ENCODE assay signal across 19 cellular contexts in genomic region chr1:20614130-20614579, GRCh38. TPM values are rescaled to one million over a fixed set of nuclear protein-coding genes. Genes with fewer than 3 reads are reported as not detected.
DNase-seq lines count a peak whose midpoint lies in the region; ATAC-seq, FAIRE-seq and TF ChIP-seq lines count a peak whose summit lies in the region.
"Had no signal": no experiment of that assay in that cellular context is flagged by ENCODE, and none has a peak within 500 bp of the region (broad histone marks: within the 10 kb centered on the region; RNA-seq: fewer than 3 reads in every experiment).

No MANE protein-coding gene starts in this region.

- DNase-seq in adipocyte (ENCODE audit: low read depth) (no peak), HepG2 (ENCODE audit: low spot score) (no peak), smooth muscle cell (lab: John Stamatoyannopoulos, UW; ENCODE audit: unreplicated experiment) (no peak), NCI-H2081 (lab: John Stamatoyannopoulos, UW) (no peak), NCI-H345 (lab: John Stamatoyannopoulos, UW) (no peak), RKO (ENCODE audit: low spot score) (no peak)
- DNase-seq: activated CD8-positive, alpha-beta memory T cell treated with anti-CD3 and anti-CD28 coated beads for 24 hours; activated naive CD4-positive, alpha-beta T cell treated with anti-CD3 and anti-CD28 coated beads for 36 hours; CD4-positive, CD25-positive, alpha-beta regulatory T cell; GOT3; MM.1S; NCI-H2171 treated with DMSO at 0.1 percent for 48 hours; OCI-M1; stimulated activated CD4-positive, alpha-beta T cell treated with anti-CD3 and anti-CD28 coated beads, Interleukin-4, amount 100 ng/mL, for 24 hours; stimulated activated naive CD4-positive, alpha-beta T cell treated with Interleukin-2 at 50 U/mL for 16 hours had no signal

- peaks cover 8% of the 10 kb centered on the region for H3F3A ChIP-seq in smooth muscle cell (ENCODE audit: low read depth)

- H3K4me3 ChIP-seq in HUES48 (ENCODE audit: low read depth, low read length) (no peak overlapping the region), adipocyte (ENCODE audit: low read length) (no peak overlapping the region), HepG2 (replicated peaks in 1 of 3; ENCODE audit: insufficient read depth in 1 of 3, low read depth in 2 of 3, low read length in 3 of 3) (no peak overlapping the region), smooth muscle cell (no peak overlapping the region)

- H2AFZ ChIP-seq in HepG2 (ENCODE audit: low read length) (no peak overlapping the region), smooth muscle cell (ENCODE audit: low read depth) (peak overlapping the region; percentile 16)

- H4K20me1 ChIP-seq in HepG2 (ENCODE audit: insufficient read depth, low read length) (no peaks in the 10 kb centered on the region), smooth muscle cell (ENCODE audit: low read depth) (no peaks in the 10 kb centered on the region)

- WGBS in HepG2 (ENCODE audit: low lambda C conversion rate) = 19% methylated on average over 3 of the region's 3 CpGs
- 46% methylated on average over 3 of the region's 3 CpGs for WGBS in smooth muscle cell (ENCODE audit: low lambda C conversion rate)

- TF ChIP-seq RAD21 in HepG2 (CRISPR knock-in tag; IDR thresholded peaks at IDR 0.05) = no peak

- no peak for FAIRE-seq in HepG2 (lab: Jason Lieb, UNC)
- FAIRE-seq: GM19239 had no signal

- intact Hi-C loops in HepG2 (cut with micrococcal nuclease; ENCODE audit: unreplicated experiment) = no loop called here

- TF ChIP-seq POLR2A in HepG2 (IDR thresholded peaks at IDR 0.05; ENCODE audit: insufficient read depth in 1 of 2, low read depth in 2 of 2, low read length in 2 of 2) = no peak

- H3K79me2 ChIP-seq in HepG2 (ENCODE audit: insufficient read depth, low read length) (no peaks in the 10 kb centered on the region), smooth muscle cell (ENCODE audit: low read depth) (no peaks in the 10 kb centered on the region)

- H3K27me3 ChIP-seq in HUES48 (ENCODE audit: control insufficient read depth, insufficient read depth, low read length) (no peaks in the 10 kb centered on the region), adipocyte (replicated peaks; ENCODE audit: control insufficient read depth, insufficient read depth, low read length) (no peaks in the 10 kb centered on the region), HepG2 (ENCODE audit: control insufficient read depth in 1 of 2, insufficient read depth in 2 of 2, low read length in 2 of 2) (no peaks in the 10 kb centered on the region), smooth muscle cell (ENCODE audit: low read depth) (no peaks in the 10 kb centered on the region)

- TF ChIP-seq EP300 in HepG2 (IDR thresholded peaks at IDR 0.05; ENCODE audit: low read depth in 2 of 2, low read length in 2 of 2) (no peak), HepG2 (CRISPR knock-in tag; IDR thresholded peaks at IDR 0.05; ENCODE audit: borderline replicate concordance) (no peak)

- H3K27ac ChIP-seq in HUES48 (ENCODE audit: low read depth, low read length) (peak overlapping the region; percentile 17), HepG2 (ENCODE audit: extremely low read length, insufficient read depth, low read length) (peak overlapping the region; percentile 65), smooth muscle cell (ENCODE audit: low read depth) (peak overlapping the region; percentile 96)

- POLR2A ChIA-PET in HepG2 (lab: Yijun Ruan, JAX) = interaction anchor here (1.1 to 3.5 kb wide), 7 partner anchors 10 to 62 kb away, joined by 3 to 23 read pairs (median 9); partner anchors contain the start of genes CDA, DDOST, FAM43B and PINK1

- no peaks in the 10 kb centered on the region for H3K9me3 ChIP-seq in HUES48 (ENCODE audit: control insufficient read depth, insufficient read depth, low read length)
- no peaks in the 10 kb centered on the region for H3K9me3 ChIP-seq in adipocyte (ENCODE audit: control insufficient read depth, low read length)
- no peaks in the 10 kb centered on the region for H3K9me3 ChIP-seq in HepG2 (ENCODE audit: low read length)
- H3K9me3 ChIP-seq in smooth muscle cell (replicated peaks; ENCODE audit: low read depth) = no peaks in the 10 kb centered on the region

- no peak for TF ChIP-seq CTCF in HepG2 (CRISPR knock-in tag; IDR thresholded peaks at IDR 0.05)
- no peak for TF ChIP-seq CTCF in smooth muscle cell (IDR thresholded peaks at IDR 0.05; ENCODE audit: borderline replicate concordance, insufficient read depth, poor library complexity, severe bottlenecking)

- peaks cover 11% of the 10 kb centered on the region; the same call in 1 of the 2 replicates for H3K4me1 ChIP-seq in HUES48 (ENCODE audit: control insufficient read depth, insufficient read depth, low read length)
- H3K4me1 ChIP-seq in adipocyte (ENCODE audit: control insufficient read depth, insufficient read depth, low read length) = peaks cover 24% of the 10 kb centered on the region
- peaks cover 22% of the 10 kb centered on the region for H3K4me1 ChIP-seq in HepG2 (ENCODE audit: insufficient read depth, low read length)
- H3K4me1 ChIP-seq in smooth muscle cell (ENCODE audit: low read depth) = no peaks in the 10 kb centered on the region

- H3K9ac ChIP-seq in HUES48 (ENCODE audit: low read depth, low read length) (no peak overlapping the region), adipocyte (ENCODE audit: low read length) (peak overlapping the region; percentile 22), HepG2 (ENCODE audit: insufficient read depth, low read depth, low read length) (peak overlapping the region; percentile 51), smooth muscle cell (ENCODE audit: low read depth) (peak overlapping the region; percentile 41)

- CTCF ChIA-PET in HepG2 (lab: Yijun Ruan, JAX; ENCODE audit: low intra/inter-chr PET ratio, low total read pairs) = no interaction called here

- H3K4me2 ChIP-seq in HepG2 (ENCODE audit: low read depth, low read length) (peak overlapping the region; percentile 60), smooth muscle cell (no peak overlapping the region)

- BruUV-seq in HepG2 (replicated peaks; lab: Mats Ljungman, UMichigan) = no TSS peak

- in situ Hi-C loops in HepG2 (cut with HindIII; ENCODE audit: extremely low pct_ligation_motif_present, low pct_unique_long_range_greater_than_20kb) = no loop called here

- H3K36me3 ChIP-seq in HUES48 (ENCODE audit: control insufficient read depth, insufficient read depth, low read length) (no peaks in the 10 kb centered on the region), adipocyte (ENCODE audit: control insufficient read depth, insufficient read depth, low read length, severe bottlenecking) (no peaks in the 10 kb centered on the region), HepG2 (replicated peaks in 1 of 2; ENCODE audit: control insufficient read depth in 1 of 2, insufficient read depth in 2 of 2, low read length in 2 of 2) (no peaks in the 10 kb centered on the region), smooth muscle cell (ENCODE audit: low read depth) (no peaks in the 10 kb centered on the region)

- ATAC-seq in HepG2 (no peak; the same call in 2 of the 3 replicates), GM21381 (IDR thresholded peaks at IDR 0.05; ENCODE audit: unreplicated experiment) (no peak)

RNA-seq across cellular contexts. Expression of gene PINK1, which starts 19.1 kb away (rescaled TPM):
- total RNA-seq in HepG2 (2016; rRNA removed; fragmentation: Illumina TruSeq; extraction: Trizol) (13.1 and 15.3 TPM in 2 replicates), smooth muscle cell (23.6 and 28.8 TPM in 2 replicates)
- total RNA-seq in HepG2 (2016; cell fraction: cytosol; rRNA removed; fragmentation: Illumina TruSeq; extraction: Trizol; ENCODE audit: low read depth) = 5.6 and 6.1 TPM in 2 replicates
- total RNA-seq in HepG2 (2016; cell fraction: insoluble cytoplasmic fraction; rRNA removed; fragmentation: Illumina TruSeq; extraction: Trizol) = 13.5 and 15.3 TPM in 2 replicates
- total RNA-seq in HepG2 (2016; cell fraction: membrane; rRNA removed; fragmentation: Illumina TruSeq; extraction: Trizol) = 11.1 and 11.3 TPM in 2 replicates
- 6.6 and 7.9 TPM in 2 replicates for total RNA-seq in HepG2 (2016; cell fraction: nucleus; rRNA removed; fragmentation: Illumina TruSeq; extraction: Trizol)
- polyA plus RNA-seq in HepG2 (2011; rRNA removed) (16.1 and 22.2 TPM in 2 replicates), smooth muscle cell (57.7 and 63.3 TPM in 2 replicates)
- 18.4 and 20.0 TPM in 2 replicates for polyA plus RNA-seq in HepG2 (2011; cell fraction: cytosol; rRNA removed)
- 9.4 and 14.0 TPM in 2 replicates for polyA plus RNA-seq in HepG2 (2011; cell fraction: nucleus; rRNA removed)
- polyA plus RNA-seq in HepG2 (2012) = 16.1 and 27.7 TPM in 2 replicates
- 5.1 and 5.5 TPM in 2 replicates for polyA plus RNA-seq in HepG2 (2016; cell fraction: cytosol; fragmentation: Illumina TruSeq; extraction: Trizol; ENCODE audit: low read depth)
- 11.4 and 13.0 TPM in 2 replicates for polyA plus RNA-seq in HepG2 (2016; cell fraction: insoluble cytoplasmic fraction; fragmentation: Illumina TruSeq; extraction: Trizol; ENCODE audit: low read depth)
- 6.7 and 7.8 TPM in 2 replicates for polyA plus RNA-seq in HepG2 (2016; cell fraction: membrane; fragmentation: Illumina TruSeq; extraction: Trizol; ENCODE audit: low read depth)
- 7.1 and 7.2 TPM in 2 replicates for polyA plus RNA-seq in HepG2 (2016; cell fraction: nucleus; fragmentation: Illumina TruSeq; extraction: Trizol; ENCODE audit: insufficient read depth, low read depth)
- 18.7 and 37.0 TPM in 2 replicates for polyA minus RNA-seq in HepG2 (2011; rRNA and poly(A)+ RNA removed; ENCODE audit: low replicate concordance)
- 6.9 and 10.6 TPM in 2 replicates for polyA minus RNA-seq in HepG2 (2011; cell fraction: cytosol; rRNA and poly(A)+ RNA removed)
- polyA minus RNA-seq in HepG2 (2011; cell fraction: nucleus; rRNA and poly(A)+ RNA removed) = 5.0 and 6.5 TPM in 2 replicates

RNA-seq across cellular contexts. Expression of gene CDA, which starts 25.3 kb away (rescaled TPM):
- total RNA-seq in HepG2 (2016; rRNA removed; fragmentation: Illumina TruSeq; extraction: Trizol) (0.66 and 0.72 TPM in 2 replicates), smooth muscle cell (0.58 TPM in 1 of 2 replicates, not detected in the other)
- 0.40 and 0.62 TPM in 2 replicates for total RNA-seq in HepG2 (2016; cell fraction: cytosol; rRNA removed; fragmentation: Illumina TruSeq; extraction: Trizol; ENCODE audit: low read depth)
- total RNA-seq in HepG2 (2016; cell fraction: insoluble cytoplasmic fraction; rRNA removed; fragmentation: Illumina TruSeq; extraction: Trizol) = 0.26 and 0.98 TPM in 2 replicates
- 0.71 and 1.00 TPM in 2 replicates for total RNA-seq in HepG2 (2016; cell fraction: membrane; rRNA removed; fragmentation: Illumina TruSeq; extraction: Trizol)
- not detected in 2 replicates for total RNA-seq in HepG2 (2016; cell fraction: nucleus; rRNA removed; fragmentation: Illumina TruSeq; extraction: Trizol)
- polyA plus RNA-seq in HepG2 (2011; rRNA removed) (2.1 and 5.2 TPM in 2 replicates), smooth muscle cell (0.78 and 2.7 TPM in 2 replicates)
- polyA plus RNA-seq in HepG2 (2011; cell fraction: cytosol; rRNA removed) = 5.2 and 6.4 TPM in 2 replicates
- 1.3 and 1.6 TPM in 2 replicates for polyA plus RNA-seq in HepG2 (2011; cell fraction: nucleus; rRNA removed)
- polyA plus RNA-seq in HepG2 (2012) = 4.3 and 8.5 TPM in 2 replicates
- polyA plus RNA-seq in HepG2 (2016; cell fraction: cytosol; fragmentation: Illumina TruSeq; extraction: Trizol; ENCODE audit: low read depth) = 2.2 and 2.3 TPM in 2 replicates
- 1.2 and 1.3 TPM in 2 replicates for polyA plus RNA-seq in HepG2 (2016; cell fraction: insoluble cytoplasmic fraction; fragmentation: Illumina TruSeq; extraction: Trizol; ENCODE audit: low read depth)
- 2.1 TPM in 2 replicates for polyA plus RNA-seq in HepG2 (2016; cell fraction: membrane; fragmentation: Illumina TruSeq; extraction: Trizol; ENCODE audit: low read depth)
- polyA plus RNA-seq in HepG2 (2016; cell fraction: nucleus; fragmentation: Illumina TruSeq; extraction: Trizol; ENCODE audit: insufficient read depth, low read depth) = 0.87 and 0.89 TPM in 2 replicates
- 2.3 and 70.1 TPM in 2 replicates for polyA minus RNA-seq in HepG2 (2011; rRNA and poly(A)+ RNA removed; ENCODE audit: low replicate concordance)
- polyA minus RNA-seq in HepG2 (2011; cell fraction: cytosol; rRNA and poly(A)+ RNA removed) = 1.9 and 6.0 TPM in 2 replicates
- polyA minus RNA-seq in HepG2 (2011; cell fraction: nucleus; rRNA and poly(A)+ RNA removed) = 0.64 TPM in 1 of 2 replicates, not detected in the other
- total RNA-seq: activated naive CD4-positive, alpha-beta T cell treated with anti-CD3 and anti-CD28 coated beads for 36 hours; CD4-positive, CD25-positive, alpha-beta regulatory T cell; progenitor cell of endocrine pancreas had no signal

RNA-seq across cellular contexts. Expression of gene DDOST, which starts 47.0 kb away (rescaled TPM):
- total RNA-seq in HepG2 (2016; rRNA removed; fragmentation: Illumina TruSeq; extraction: Trizol) = 167 and 335 TPM in 2 replicates
- total RNA-seq in HepG2 (2016; cell fraction: cytosol; rRNA removed; fragmentation: Illumina TruSeq; extraction: Trizol; ENCODE audit: low read depth) = 55.5 and 58.3 TPM in 2 replicates
- 152 and 344 TPM in 2 replicates for total RNA-seq in HepG2 (2016; cell fraction: insoluble cytoplasmic fraction; rRNA removed; fragmentation: Illumina TruSeq; extraction: Trizol)
- 109 and 116 TPM in 2 replicates for total RNA-seq in HepG2 (2016; cell fraction: membrane; rRNA removed; fragmentation: Illumina TruSeq; extraction: Trizol)
- total RNA-seq in HepG2 (2016; cell fraction: nucleus; rRNA removed; fragmentation: Illumina TruSeq; extraction: Trizol) = 220 and 261 TPM in 2 replicates
- 485 and 494 TPM in 2 replicates for polyA plus RNA-seq in HepG2 (2011; rRNA removed)
- 512 and 565 TPM in 2 replicates for polyA plus RNA-seq in HepG2 (2011; cell fraction: cytosol; rRNA removed)
- 123 and 124 TPM in 2 replicates for polyA plus RNA-seq in HepG2 (2011; cell fraction: nucleus; rRNA removed)
- polyA plus RNA-seq in HepG2 (2012) = 190 and 241 TPM in 2 replicates
- polyA plus RNA-seq in HepG2 (2016; cell fraction: cytosol; fragmentation: Illumina TruSeq; extraction: Trizol; ENCODE audit: low read depth) = 62.9 and 71.0 TPM in 2 replicates
- 137 and 148 TPM in 2 replicates for polyA plus RNA-seq in HepG2 (2016; cell fraction: insoluble cytoplasmic fraction; fragmentation: Illumina TruSeq; extraction: Trizol; ENCODE audit: low read depth)
- 92.2 and 98.9 TPM in 2 replicates for polyA plus RNA-seq in HepG2 (2016; cell fraction: membrane; fragmentation: Illumina TruSeq; extraction: Trizol; ENCODE audit: low read depth)
- polyA plus RNA-seq in HepG2 (2016; cell fraction: nucleus; fragmentation: Illumina TruSeq; extraction: Trizol; ENCODE audit: insufficient read depth, low read depth) = 331 and 354 TPM in 2 replicates
- 116 and 435 TPM in 2 replicates for polyA minus RNA-seq in HepG2 (2011; rRNA and poly(A)+ RNA removed; ENCODE audit: low replicate concordance)
- 152 TPM in 2 replicates for polyA minus RNA-seq in HepG2 (2011; cell fraction: cytosol; rRNA and poly(A)+ RNA removed)
- polyA minus RNA-seq in HepG2 (2011; cell fraction: nucleus; rRNA and poly(A)+ RNA removed) = 85.1 and 101 TPM in 2 replicates
- 267 and 312 TPM in 2 replicates for total RNA-seq in smooth muscle cell
- 353 and 439 TPM in 2 replicates for polyA plus RNA-seq in smooth muscle cell

Comparison
In these comparisons a context has a peak if more than half of its experiments do, and no peak if none do; other contexts are left out.
1. H3K27ac ChIP-seq: peak in every context shown above with its lines; median percentile 96 in smooth muscle cell; 65 in HepG2; 17 in HUES48.